18 cellular contexts compared by ENCODE assay signal in genomic region chr1:50780797-50781196, GRCh38.
DNase-seq lines count a peak whose midpoint lies in the region; TF ChIP-seq lines count a peak whose summit lies in the region.
"Had no signal": no experiment of that assay in that cellular context is flagged by ENCODE, and none has a peak within 500 bp of the region (broad histone marks: within the 10 kb centered on the region; RNA-seq: fewer than 3 reads in every experiment).

No MANE protein-coding gene starts in this region.

- H2BK120ac ChIP-seq in neuronal stem cell (ENCODE audit: low read depth, low read length) = no peak overlapping the region

- no peak overlapping the region for H2AK5ac ChIP-seq in neuronal stem cell (ENCODE audit: low read depth, low read length)

- H3K9me3 ChIP-seq in endodermal cell (ENCODE audit: control insufficient read depth, low read length) = no peaks in the 10 kb centered on the region
- peaks cover 0 to 2% of the 10 kb centered on the region in 2 donors for H3K9me3 ChIP-seq in neuronal stem cell (replicated peaks in 1 of 2; ENCODE audit: control insufficient read depth in 2 of 2, insufficient read depth in 1 of 2, low read depth in 1 of 2, low read length in 2 of 2)
- H3K9me3 ChIP-seq: A549, BLaER1 had no signal

- H3K23ac ChIP-seq in neuronal stem cell (ENCODE audit: low read depth, low read length, poor library complexity) = no peak overlapping the region

- DNase-seq in T-helper 1 cell (no peak), endodermal cell (peak; percentile 37), neuronal stem cell (ENCODE audit: low spot score) (no peak), SKM-1 (lab: John Stamatoyannopoulos, UW; ENCODE audit: unreplicated experiment) (no peak), retina (no peak)
- DNase-seq in stimulated activated naive CD4-positive, alpha-beta T cell treated with Interleukin-2 at 50 U/mL for 16 hours (lab: John Stamatoyannopoulos, UW) = no peak
- DNase-seq: AML-193; CD4-positive, alpha-beta memory T cell; DMS153; DMS79; GDM1; HFFc6 had no signal

- peak overlapping the region; percentile 14 for H3K27ac Mint-ChIP-seq in T-helper 1 cell treated with Interleukin-12 subunit alpha and Interleukin-12 subunit beta and Interleukin-4 antibody, amounts not matched to agents 30 μg/mL and 1 μg/mL, for 36 hours
- no peak overlapping the region for H3K27ac Mint-ChIP-seq in endodermal cell
- H3K27ac Mint-ChIP-seq: GM23338, HFFc6 had no signal

- H3K36me3 Mint-ChIP-seq in T-helper 1 cell treated with Interleukin-12 subunit alpha and Interleukin-12 subunit beta and Interleukin-4 antibody, amounts not matched to agents 30 μg/mL and 1 μg/mL, for 36 hours (ENCODE audit: low read depth) = peaks cover 14% of the 10 kb centered on the region
- H3K36me3 Mint-ChIP-seq in endodermal cell (ENCODE audit: low read depth) = peaks cover 4% of the 10 kb centered on the region

- H3K27me3 Mint-ChIP-seq in T-helper 1 cell treated with Interleukin-12 subunit alpha and Interleukin-12 subunit beta and Interleukin-4 antibody, amounts not matched to agents 30 μg/mL and 1 μg/mL, for 36 hours (ENCODE audit: low read depth) = no peaks in the 10 kb centered on the region
- no peaks in the 10 kb centered on the region for H3K27me3 Mint-ChIP-seq in endodermal cell (ENCODE audit: insufficient read depth)
- H3K27me3 Mint-ChIP-seq: CD4-positive, alpha-beta memory T cell had no signal

- H3K4me2 ChIP-seq in neuronal stem cell (ENCODE audit: insufficient read depth, low read length, poor library complexity, severe bottlenecking) = no peak overlapping the region
- H3K4me2 ChIP-seq: A549, BLaER1, GM23338 had no signal

- H3K27ac ChIP-seq in endodermal cell (ENCODE audit: low read depth, low read length) (no peak overlapping the region), neuronal stem cell (replicated peaks; ENCODE audit: low read length) (no peak overlapping the region)
- H3K27ac ChIP-seq: 22Rv1, A549, BLaER1 had no signal

- no peaks in the 10 kb centered on the region for H3K4me1 ChIP-seq in endodermal cell (ENCODE audit: control insufficient read depth, insufficient read depth, low read length)
- no peaks in the 10 kb centered on the region for H3K4me1 ChIP-seq in neuronal stem cell (ENCODE audit: control insufficient read depth in 2 of 2, insufficient read depth in 1 of 2, low read depth in 1 of 2, low read length in 2 of 2)
- H3K4me1 ChIP-seq: BLaER1 had no signal

- H2BK12ac ChIP-seq in neuronal stem cell (ENCODE audit: low read length) = no peak overlapping the region

- no peaks in the 10 kb centered on the region for H3K9me3 Mint-ChIP-seq in T-helper 1 cell treated with Interleukin-12 subunit alpha and Interleukin-12 subunit beta and Interleukin-4 antibody, amounts not matched to agents 30 μg/mL and 1 μg/mL, for 36 hours
- no peaks in the 10 kb centered on the region for H3K9me3 Mint-ChIP-seq in endodermal cell
- H3K9me3 Mint-ChIP-seq: CD14-positive monocyte; CD4-positive, alpha-beta memory T cell; GM23338; HFFc6 had no signal

- H3K4me3 ChIP-seq in endodermal cell (ENCODE audit: low read length) = no peak overlapping the region
- no peak overlapping the region for H3K4me3 ChIP-seq in neuronal stem cell (ENCODE audit: low read length in 2 of 2)
- H3K4me3 ChIP-seq: A549, BLaER1, GM23338 had no signal

- WGBS in endodermal cell (ENCODE audit: insufficient coverage in 1 of 2, insufficient read length in 1 of 2), 2 experiments = 90 to 96% methylated on average over 2 to 4 of the region's 4 CpGs
- WGBS in neuronal stem cell (ENCODE audit: extremely low coverage in 2 of 2, insufficient read length in 2 of 2, insufficient replicate concordance in 1 of 2), 2 donors = no CpG with 5 or more reads among the region's 4 CpGs

- no peak overlapping the region for H3K9ac ChIP-seq in endodermal cell (ENCODE audit: extremely low read depth, low read length, poor library complexity, severe bottlenecking)
- no peak overlapping the region for H3K9ac ChIP-seq in neuronal stem cell (ENCODE audit: low read depth, low read length, poor library complexity)
- H3K9ac ChIP-seq: BLaER1 had no signal

- no peak overlapping the region for H3K14ac ChIP-seq in neuronal stem cell (ENCODE audit: low read length)

- no peak overlapping the region for H3K4me3 Mint-ChIP-seq in T-helper 1 cell treated with Interleukin-12 subunit alpha and Interleukin-12 subunit beta and Interleukin-4 antibody, amounts not matched to agents 30 μg/mL and 1 μg/mL, for 36 hours
- no peak overlapping the region for H3K4me3 Mint-ChIP-seq in endodermal cell
- H3K4me3 Mint-ChIP-seq: CD14-positive monocyte; CD4-positive, alpha-beta memory T cell; GM23338; HFFc6 had no signal

- H2BK5ac ChIP-seq in neuronal stem cell (ENCODE audit: low read length) = peak overlapping the region; percentile 21

- H3K36me3 ChIP-seq in endodermal cell (ENCODE audit: control insufficient read depth, insufficient read depth, low read length) (peaks cover 5% of the 10 kb centered on the region), neuronal stem cell (replicated peaks in 1 of 2; ENCODE audit: control insufficient read depth in 2 of 2, insufficient read depth in 2 of 2, low read length in 2 of 2) (peaks cover 7 to 24% of the 10 kb centered on the region in 2 donors)

- TF ChIP-seq CTCF in endodermal cell (conservative IDR thresholded peaks at IDR 0.05) = no peak

- no peaks in the 10 kb centered on the region for H3K79me1 ChIP-seq in neuronal stem cell (ENCODE audit: low read depth, low read length)

- no peak overlapping the region for H3K18ac ChIP-seq in neuronal stem cell (ENCODE audit: low read length)

- H4K8ac ChIP-seq in neuronal stem cell (ENCODE audit: low read depth, low read length) = no peak overlapping the region

- H2BK15ac ChIP-seq in neuronal stem cell (ENCODE audit: low read length) = no peak overlapping the region

- H2AFZ ChIP-seq in neuronal stem cell (ENCODE audit: low read length) = no peak overlapping the region
- H2AFZ ChIP-seq: GM23338 had no signal

- H3K27me3 ChIP-seq in endodermal cell (ENCODE audit: control insufficient read depth, insufficient read depth, low read length, poor library complexity, severe bottlenecking) = no peaks in the 10 kb centered on the region
- peaks cover 0 to 2% (median 0%) of the 10 kb centered on the region in 3 experiments for H3K27me3 ChIP-seq in neuronal stem cell (ENCODE audit: control insufficient read depth in 3 of 3, insufficient read depth in 3 of 3, low read depth in 1 of 3, low read length in 3 of 3)
- H3K27me3 ChIP-seq: BLaER1 had no signal

- H3K4ac ChIP-seq in neuronal stem cell (ENCODE audit: low read length) = no peak overlapping the region

- peaks cover 8% of the 10 kb centered on the region for H3K4me1 Mint-ChIP-seq in T-helper 1 cell treated with Interleukin-12 subunit alpha and Interleukin-12 subunit beta and Interleukin-4 antibody, amounts not matched to agents 30 μg/mL and 1 μg/mL, for 36 hours (ENCODE audit: low read depth)
- H3K4me1 Mint-ChIP-seq in endodermal cell = no peaks in the 10 kb centered on the region
- H3K4me1 Mint-ChIP-seq: GM23338 had no signal

- no peak overlapping the region for H4K91ac ChIP-seq in neuronal stem cell (ENCODE audit: low read depth, low read length, poor library complexity)
